12 cellular contexts compared by ENCODE assay signal in genomic region chr3:188780188-188781147, GRCh38.
DNase-seq lines count a peak whose midpoint lies in the region; ATAC-seq and TF ChIP-seq lines count a peak whose summit lies in the region.
"Had no signal": no experiment of that assay in that cellular context is flagged by ENCODE, and none has a peak within 500 bp of the region (broad histone marks: within the 10 kb centered on the region; RNA-seq: fewer than 3 reads in every experiment).

No MANE protein-coding gene starts in this region.

- H3K36me3 Mint-ChIP-seq in stimulated activated memory B cell treated with anti-CD40 and anti-IgM and Interleukin-4, amounts not matched to agents 10 μg/mL and 1 μg/mL and 100 μg/mL, for 72 hours = peaks cover 12% of the 10 kb centered on the region

- no peaks in the 10 kb centered on the region for H3K27me3 Mint-ChIP-seq in stimulated activated memory B cell treated with anti-CD40 and anti-IgM and Interleukin-4, amounts not matched to agents 10 μg/mL and 1 μg/mL and 100 μg/mL, for 72 hours
- H3K27me3 Mint-ChIP-seq: B cell had no signal

- DNase-seq in EH (ENCODE audit: low read depth) (peak; percentile 39), adrenal gland (peak in 5 of 7 donors; percentile 26 to 70 (median 47)), left cardiac atrium (peak; percentile 41), sciatic nerve (ENCODE audit: low spot score) (no peak), posterior cingulate gyrus (no peak), SHP77 (lab: John Stamatoyannopoulos, UW) (no peak)
- DNase-seq: activated T-cell treated with anti-CD3 and anti-CD28 coated beads for 4 hours; central memory CD4-positive, alpha-beta T cell; NCI-H526 treated with DMSO at 0.1 percent for 48 hours had no signal

- no peak overlapping the region for H3K4me3 Mint-ChIP-seq in stimulated activated memory B cell treated with anti-CD40 and anti-IgM and Interleukin-4, amounts not matched to agents 10 μg/mL and 1 μg/mL and 100 μg/mL, for 72 hours
- H3K4me3 Mint-ChIP-seq: B cell had no signal

- intact Hi-C loops in adrenal gland (cut with DNase I) (no loop called here), left cardiac atrium (cut with DNase I) (loop anchor here in 1 of 2 donors (10.0 kb wide), 2 partner anchors 164 to 1036 kb away; partner anchors contain the start of gene BCL6), sciatic nerve (cut with DNase I) (no loop called here), posterior cingulate gyrus (cut with DNase I) (no loop called here)

- no peaks in the 10 kb centered on the region for H3K9me3 ChIP-seq in adrenal gland (replicated peaks in 1 of 3)

- H3K27me3 ChIP-seq in adrenal gland = no peaks in the 10 kb centered on the region

- no peak overlapping the region for H3K4me3 ChIP-seq in adrenal gland

- peaks cover 3% of the 10 kb centered on the region for H3K9me3 Mint-ChIP-seq in stimulated activated memory B cell treated with anti-CD40 and anti-IgM and Interleukin-4, amounts not matched to agents 10 μg/mL and 1 μg/mL and 100 μg/mL, for 72 hours

- no peak for TF ChIP-seq CTCF in adrenal gland (IDR thresholded peaks at IDR 0.05)

- ATAC-seq in left cardiac atrium = peak; percentile 81 to 89
- peak; percentile 93 for ATAC-seq in sciatic nerve
- ATAC-seq in HG03108 (IDR thresholded peaks at IDR 0.05; ENCODE audit: unreplicated experiment) = no peak
- ATAC-seq in stimulated activated memory B cell treated with anti-CD40 and anti-IgM and Interleukin-4, amounts not matched to agents 10 μg/mL and 1 μg/mL and 100 μg/mL, for 72 hours = no peak

- H3K4me1 Mint-ChIP-seq in stimulated activated memory B cell treated with anti-CD40 and anti-IgM and Interleukin-4, amounts not matched to agents 10 μg/mL and 1 μg/mL and 100 μg/mL, for 72 hours = no peaks in the 10 kb centered on the region
- H3K4me1 Mint-ChIP-seq: B cell had no signal

- no peak overlapping the region for H3K27ac Mint-ChIP-seq in stimulated activated memory B cell treated with anti-CD40 and anti-IgM and Interleukin-4, amounts not matched to agents 10 μg/mL and 1 μg/mL and 100 μg/mL, for 72 hours
- H3K27ac Mint-ChIP-seq: B cell had no signal

- TF ChIP-seq POLR2A in adrenal gland (IDR thresholded peaks at IDR 0.05) = no peak

- WGBS in adrenal gland, 4 donors = 64 to 75% (median 68%) methylated on average over 5 of the region's 5 CpGs

- peaks cover 7 to 41% of the 10 kb centered on the region in 2 donors for H3K4me1 ChIP-seq in adrenal gland (replicated peaks in 1 of 2)

- H3K36me3 ChIP-seq in adrenal gland (replicated peaks in 1 of 2) = no peaks in the 10 kb centered on the region

- H3K27ac ChIP-seq in adrenal gland = peak overlapping the region in 4 of 5 donors; percentile 42 to 91 (median 60)

Comparison
In these comparisons a context has a peak if more than half of its experiments do, and no peak if none do; other contexts are left out.
1. DNase-seq: peak in EH (single experiment), adrenal gland (5 of 7) and left cardiac atrium (single experiment); none in sciatic nerve (single experiment), posterior cingulate gyrus (0 of 10) and SHP77 (0 of 2).
2. ATAC-seq: peak in left cardiac atrium (2 of 2) and sciatic nerve (single experiment); none in HG03108 (single experiment) and stimulated activated memory B cell treated with anti-CD40 and anti-IgM and Interleukin-4, amounts not matched to agents 10 μg/mL and 1 μg/mL and 100 μg/mL, for 72 hours (single experiment).